1 cellular context compared by ENCODE assay signal in the genomic region with DNA sequence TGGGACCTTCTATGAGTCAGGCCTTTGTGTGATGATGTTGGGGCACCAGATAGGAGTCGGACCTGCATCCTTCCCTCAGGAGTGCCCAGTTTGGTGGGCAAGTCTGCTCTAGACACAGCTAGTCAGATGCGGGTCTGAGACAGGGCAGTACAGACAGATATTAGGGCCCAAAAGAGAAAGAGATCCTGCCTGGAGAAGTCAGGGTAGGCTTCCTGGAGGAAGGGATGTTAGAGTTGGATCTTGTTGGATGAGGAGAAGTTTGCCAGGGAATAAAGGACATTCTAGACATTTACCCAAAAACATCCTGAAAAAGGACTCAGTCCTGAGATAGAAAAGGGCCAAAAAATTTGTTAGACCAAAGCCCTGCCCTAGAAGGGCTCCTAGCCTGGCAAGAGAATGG.
TF ChIP-seq lines count a peak whose summit lies in the region.

No MANE protein-coding gene starts in this region.

TF ChIP-seq in A549, 52 proteins besides CTCF, POLR2A, EP300 and RAD21:
- TF ChIP-seq RFX5 (IDR thresholded peaks at IDR 0.05) (no peak), ZFP36 (IDR thresholded peaks at IDR 0.05; ENCODE audit: borderline replicate concordance, partially characterized antibody) (peak; percentile 55)
TF ChIP-seq in A549: peak in this region for 1.
